In the genomic region with DNA sequence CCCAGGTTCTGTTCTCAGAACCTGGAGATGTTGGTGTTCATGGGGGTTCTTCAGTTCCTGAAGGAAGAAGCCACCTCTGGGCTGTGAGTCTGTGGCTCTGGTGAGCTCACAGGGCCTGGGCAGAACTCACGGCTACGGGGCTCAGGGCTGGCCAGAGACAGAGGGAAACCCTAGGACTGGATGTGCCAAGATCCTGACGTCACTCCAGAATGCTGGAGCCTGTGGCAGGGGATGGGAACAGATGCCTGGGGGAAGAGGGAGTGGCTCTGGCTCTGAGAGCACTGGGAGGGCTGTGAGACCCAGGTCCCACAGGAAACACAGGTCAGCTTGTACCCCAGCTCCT, we compare ENCODE assay signal across 9 cellular contexts. TPM values are rescaled to one million over a fixed set of nuclear protein-coding genes. Genes with fewer than 3 reads are reported as not detected.
A peak's percentile ranks its signal among the peaks of the same experiment; 100 is the strongest.
DNase-seq lines count a peak whose midpoint lies in the region; ATAC-seq and TF ChIP-seq lines count a peak whose summit lies in the region.
"Had no signal": no experiment of that assay in that cellular context is flagged by ENCODE, and none has a peak within 500 bp of the region (broad histone marks: within the 10 kb centered on the region; RNA-seq: fewer than 3 reads in every experiment).

Gene OTOF, minus strand, starts transcription at position 214 of the 343 bp plus-strand sequence.

- H3K27me3 Mint-ChIP-seq in activated naive CD4-positive, alpha-beta T cell treated with anti-CD3 and anti-CD28 coated beads, Interleukin-2, amount 50 U/mL, for 24 hours, result no peaks in the 10 kb centered on the region
- H3K27me3 Mint-ChIP-seq in activated T-helper 17 cell treated with anti-CD3 and anti-CD28 coated beads, Interleukin-2, amount 50 U/mL, for 72 hours, result no peaks in the 10 kb centered on the region

- H3K4me3 ChIP-seq in left ventricle myocardium inferior, result no peak within 1 kb of the TSS

- no peak for TF ChIP-seq CTCF in left ventricle myocardium inferior (IDR thresholded peaks at IDR 0.05; ENCODE audit: borderline replicate concordance)

- H3K4me1 Mint-ChIP-seq in activated naive CD4-positive, alpha-beta T cell treated with anti-CD3 and anti-CD28 coated beads, Interleukin-2, amount 50 U/mL, for 24 hours, result peaks cover 5% of the 10 kb centered on the region
- H3K4me1 Mint-ChIP-seq in activated T-helper 17 cell treated with anti-CD3 and anti-CD28 coated beads, Interleukin-2, amount 50 U/mL, for 72 hours, result no peaks in the 10 kb centered on the region

- intact Hi-C loops in left ventricle myocardium inferior (cut with micrococcal nuclease), result no loop called here

- H3K36me3 ChIP-seq in left ventricle myocardium inferior, result no peaks in the 10 kb centered on the region

- H3K27me3 ChIP-seq in left ventricle myocardium inferior (ENCODE audit: low read depth), result no peaks in the 10 kb centered on the region

- no peak for DNase-seq in activated naive CD4-positive, alpha-beta T cell treated with Interleukin-2 at 50 U/mL for 16 hours
- DNase-seq in left ventricle myocardium inferior (peak; percentile 57), ureter (ENCODE audit: low spot score) (peak; percentile 65)
- DNase-seq: DND-41 had no signal

- no peaks in the 10 kb centered on the region for H3K9me3 Mint-ChIP-seq in activated naive CD4-positive, alpha-beta T cell treated with anti-CD3 and anti-CD28 coated beads, Interleukin-2, amount 50 U/mL, for 24 hours
- no peaks in the 10 kb centered on the region for H3K9me3 Mint-ChIP-seq in activated T-helper 17 cell treated with anti-CD3 and anti-CD28 coated beads, Interleukin-2, amount 50 U/mL, for 72 hours

- ATAC-seq in activated T-helper 17 cell treated with anti-CD3 and anti-CD28 coated beads, Interleukin-2, amount 50 U/mL, for 72 hours (replicated peaks), result peak; percentile 24
- no peak for ATAC-seq in GM21737 (IDR thresholded peaks at IDR 0.05; ENCODE audit: unreplicated experiment)
- no peak for ATAC-seq in HG02678 (IDR thresholded peaks at IDR 0.05; ENCODE audit: unreplicated experiment)
- ATAC-seq in HG02571 (IDR thresholded peaks at IDR 0.05; ENCODE audit: unreplicated experiment), result no peak

- H3K4me1 ChIP-seq in left ventricle myocardium inferior, result peaks cover 14% of the 10 kb centered on the region

- H3K4me3 Mint-ChIP-seq in activated naive CD4-positive, alpha-beta T cell treated with anti-CD3 and anti-CD28 coated beads, Interleukin-2, amount 50 U/mL, for 24 hours, result peak within 1 kb of the TSS; percentile 49
- H3K4me3 Mint-ChIP-seq in activated T-helper 17 cell treated with anti-CD3 and anti-CD28 coated beads, Interleukin-2, amount 50 U/mL, for 72 hours, result peak within 1 kb of the TSS; percentile 38

- H3K9me3 ChIP-seq in left ventricle myocardium inferior (replicated peaks), result no peaks in the 10 kb centered on the region

- H3K27ac Mint-ChIP-seq in activated naive CD4-positive, alpha-beta T cell treated with anti-CD3 and anti-CD28 coated beads, Interleukin-2, amount 50 U/mL, for 24 hours, result no peak within 1 kb of the TSS
- peak within 1 kb of the TSS; percentile 48 for H3K27ac Mint-ChIP-seq in activated T-helper 17 cell treated with anti-CD3 and anti-CD28 coated beads, Interleukin-2, amount 50 U/mL, for 72 hours

- H3K36me3 Mint-ChIP-seq in activated naive CD4-positive, alpha-beta T cell treated with anti-CD3 and anti-CD28 coated beads, Interleukin-2, amount 50 U/mL, for 24 hours, result no peaks in the 10 kb centered on the region
- no peaks in the 10 kb centered on the region for H3K36me3 Mint-ChIP-seq in activated T-helper 17 cell treated with anti-CD3 and anti-CD28 coated beads, Interleukin-2, amount 50 U/mL, for 72 hours (ENCODE audit: low read depth)

- no peak within 1 kb of the TSS for H3K27ac ChIP-seq in left ventricle myocardium inferior (replicated peaks)

RNA-seq across cellular contexts. Expression of gene OTOF, which starts in this region (rescaled TPM):
- total RNA-seq in activated T-helper 17 cell treated with anti-CD3 and anti-CD28 coated beads, Interleukin-2, amount 50 U/mL, for 72 hours, result 1 to 10 TPM in 1 of 2 donors, under 1 TPM in 1; 0.95 to 2.1 TPM
- total RNA-seq in left ventricle myocardium inferior (not detected), ureter (0.29 TPM)

Comparison
In these comparisons a context has a peak if more than half of its experiments do, and no peak if none do; other contexts are left out.
1. Peak in DNase-seq in left ventricle myocardium inferior; RNA of the gene not detected or under 1 TPM.
2. Peak in DNase-seq in ureter; RNA of the gene not detected or under 1 TPM.